Comparison of ENCODE assay signal across 14 cellular contexts in the genomic region with DNA sequence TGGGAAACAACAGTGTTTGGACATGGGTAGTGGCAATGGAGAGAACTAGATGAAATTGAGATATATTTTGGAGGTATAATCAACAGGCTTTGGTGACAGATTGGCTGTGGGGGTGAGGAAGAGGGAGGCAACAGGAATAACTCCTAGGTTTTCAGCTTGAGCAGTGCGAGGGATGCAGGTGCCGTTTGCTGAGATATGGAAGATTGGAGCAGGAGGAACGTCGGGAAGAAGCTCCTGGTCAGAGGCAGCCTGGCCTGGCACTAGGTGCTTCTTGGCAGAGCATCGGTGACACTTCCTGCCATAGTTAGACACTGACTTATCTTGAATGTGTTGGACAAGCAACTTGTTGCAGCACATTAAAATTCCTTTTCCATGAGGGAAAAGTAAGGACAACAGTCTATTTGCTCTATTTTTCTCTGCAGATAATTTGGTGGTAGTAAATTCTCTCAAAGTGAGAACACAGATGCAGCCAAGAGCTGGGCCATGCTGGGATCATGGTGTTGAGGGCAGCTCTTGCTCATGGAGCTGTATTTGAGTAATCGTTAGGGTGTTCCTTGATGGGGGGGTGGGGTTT.
"Had no signal": no experiment of that assay in that cellular context is flagged by ENCODE, and none has a peak within 500 bp of the region (broad histone marks: within the 10 kb centered on the region; RNA-seq: fewer than 3 reads in every experiment).

No MANE protein-coding gene starts in this region.

- H3K36me3 ChIP-seq: prostate gland, spleen had no signal

- H3K4me3 ChIP-seq: prostate gland, spleen had no signal

- H3K27ac Mint-ChIP-seq: activated CD8-positive, alpha-beta T cell treated with anti-CD3 and anti-CD28 coated beads for 36 hours; activated T-cell treated with anti-CD3 and anti-CD28 coated beads, Interleukin-2, amount 50 U/mL, for 72 hours; stimulated activated naive B cell treated with anti-CD40 and anti-IgM and Interleukin-4, amounts not matched to agents 10 μg/mL and 1 μg/mL and 100 μg/mL, for 72 hours; type B pancreatic cell had no signal

- H3K9me3 Mint-ChIP-seq: activated CD8-positive, alpha-beta T cell treated with anti-CD3 and anti-CD28 coated beads for 36 hours; activated T-cell treated with anti-CD3 and anti-CD28 coated beads, Interleukin-2, amount 50 U/mL, for 72 hours; natural killer cell; stimulated activated naive B cell treated with anti-CD40 and anti-IgM and Interleukin-4, amounts not matched to agents 10 μg/mL and 1 μg/mL and 100 μg/mL, for 72 hours had no signal

- H3K4me3 Mint-ChIP-seq: activated CD8-positive, alpha-beta T cell treated with anti-CD3 and anti-CD28 coated beads for 36 hours; activated T-cell treated with anti-CD3 and anti-CD28 coated beads, Interleukin-2, amount 50 U/mL, for 72 hours; natural killer cell; stimulated activated naive B cell treated with anti-CD40 and anti-IgM and Interleukin-4, amounts not matched to agents 10 μg/mL and 1 μg/mL and 100 μg/mL, for 72 hours; type B pancreatic cell had no signal

- H3K27ac ChIP-seq: prostate gland had no signal

- H3K27me3 ChIP-seq: spleen had no signal

- H3K9me3 ChIP-seq: prostate gland, spleen had no signal

- H3K27me3 Mint-ChIP-seq: activated CD8-positive, alpha-beta T cell treated with anti-CD3 and anti-CD28 coated beads for 36 hours had no signal

- H3K36me3 Mint-ChIP-seq: natural killer cell; stimulated activated naive B cell treated with anti-CD40 and anti-IgM and Interleukin-4, amounts not matched to agents 10 μg/mL and 1 μg/mL and 100 μg/mL, for 72 hours; type B pancreatic cell had no signal

- H3K4me1 ChIP-seq: prostate gland had no signal

- ATAC-seq: activated CD8-positive, alpha-beta T cell treated with anti-CD3 and anti-CD28 coated beads for 36 hours; activated T-cell treated with anti-CD3 and anti-CD28 coated beads, Interleukin-2, amount 50 U/mL, for 72 hours; left colon; natural killer cell; sciatic nerve; stimulated activated naive B cell treated with anti-CD40 and anti-IgM and Interleukin-4, amounts not matched to agents 10 μg/mL and 1 μg/mL and 100 μg/mL, for 72 hours had no signal

- DNase-seq: activated CD8-positive, alpha-beta memory T cell treated with anti-CD3 and anti-CD28 coated beads, Interleukin-2, amount 50 U/mL, for 4 hours; activated CD8-positive, alpha-beta T cell treated with anti-CD3 and anti-CD28 coated beads for 36 hours; activated T-cell treated with anti-CD3 and anti-CD28 coated beads, Interleukin-2, amount 50 U/mL, for 72 hours; central memory CD4-positive, alpha-beta T cell; erythroblast; left colon; natural killer cell; spleen; stimulated activated CD4-positive, alpha-beta T cell treated with anti-CD3 and anti-CD28 coated beads, Interleukin-1b, Interleukin-23, amount 100 ng/mL, for 48 hours; stimulated activated naive B cell treated with anti-CD40 and anti-IgM and Interleukin-4, amounts not matched to agents 10 μg/mL and 1 μg/mL and 100 μg/mL, for 72 hours; T-helper 9 cell had no signal
